ENCODE assay signal across 4 cellular contexts in genomic region chr9:33493814-33494213, GRCh38. TPM values are rescaled to one million over a fixed set of nuclear protein-coding genes. Genes with fewer than 3 reads are reported as not detected.
"Had no signal": no experiment of that assay in that cellular context is flagged by ENCODE, and none has a peak within 500 bp of the region (broad histone marks: within the 10 kb centered on the region; RNA-seq: fewer than 3 reads in every experiment).

No MANE protein-coding gene starts in this region.

RNA-seq across cellular contexts. Expression of gene ANKRD18B, which starts 30.2 kb away (rescaled TPM):
- total RNA-seq: OCI-LY7, Peyer's patch, Right ventricle myocardium superior, SJSA1 had no signal

RNA-seq across cellular contexts. Expression of gene AQP3, which starts 46.4 kb away (rescaled TPM):
- total RNA-seq: SJSA1 had no signal
